In genomic region chr7:96097802-96098201, GRCh38 we compare ENCODE assay signal across 20 cellular contexts.
A peak's percentile ranks its signal among the peaks of the same experiment; 100 is the strongest.
DNase-seq lines count a peak whose midpoint lies in the region; ATAC-seq and TF ChIP-seq lines count a peak whose summit lies in the region.
"Had no signal": no experiment of that assay in that cellular context is flagged by ENCODE, and none has a peak within 500 bp of the region (broad histone marks: within the 10 kb centered on the region; RNA-seq: fewer than 3 reads in every experiment).

No MANE protein-coding gene starts in this region.

- no peaks in the 10 kb centered on the region for H3K23me2 ChIP-seq in H9 (ENCODE audit: insufficient read length, low read depth, low read length, poor library complexity, severe bottlenecking)

- DNase-seq in AG20443 (ENCODE audit: low spot score) (peak; percentile 12), PC-3 (peak; percentile 37), fibroblast of lung (ENCODE audit: low read depth in 2 of 2) (peak; percentile 20 to 83), skeletal muscle cell (ENCODE audit: low read depth) (peak; percentile 19), COLO829 (ENCODE audit: low spot score) (no peak), H9 (no peak)
- DNase-seq in stimulated activated CD4-positive, alpha-beta T cell treated with anti-CD3 and anti-CD28 coated beads, Interleukin-4, amount 100 ng/mL, for 24 hours, result no peak
- DNase-seq: BE2C; Calu3; CD4-positive, alpha-beta T cell; GF-D8; NCI-H1417; NCI-H187; NCI-H2227 treated with DMSO at 0.1 percent for 48 hours; NCI-H510A treated with DMSO at 0.1 percent for 48 hours; NCI-H82; OCI-M1; RPMI8226; SHP77 treated with DMSO at 0.1 percent for 48 hours had no signal

- H3K9me3 ChIP-seq in PC-3 (ENCODE audit: low read length) (no peaks in the 10 kb centered on the region), fibroblast of lung (ENCODE audit: control insufficient read depth, insufficient read depth, low read depth, low read length) (no peaks in the 10 kb centered on the region), H9 (ENCODE audit: control insufficient read depth, low read depth, low read length) (no peaks in the 10 kb centered on the region)
- H3K9me3 ChIP-seq: BE2C had no signal

- no TSS peak for BruUV-seq in PC-3 (replicated peaks; lab: Mats Ljungman, UMichigan)

- no peak overlapping the region for H3K56ac ChIP-seq in H9 (ENCODE audit: insufficient read length, low read depth, low read length)

- no peak overlapping the region for H3K27ac Mint-ChIP-seq in H9
- H3K27ac Mint-ChIP-seq: CD4-positive, alpha-beta T cell had no signal

- H3K27me3 ChIP-seq in PC-3 (ENCODE audit: low read length) (no peaks in the 10 kb centered on the region), fibroblast of lung (ENCODE audit: control insufficient read depth, insufficient read depth, low read length) (no peaks in the 10 kb centered on the region), H9 (ENCODE audit: insufficient read depth, low read length) (no peaks in the 10 kb centered on the region)
- H3K27me3 ChIP-seq: BE2C had no signal

- CTCF ChIA-PET in PC-3 (lab: Charles Lee), result no interaction called here

- no peak overlapping the region for H4K8ac ChIP-seq in H9 (replicated peaks; ENCODE audit: insufficient read length, low read depth, low read length)

- no peak overlapping the region for H3K14ac ChIP-seq in H9 (ENCODE audit: insufficient read depth, low read length)

- H3K27me3 Mint-ChIP-seq in H9 (ENCODE audit: low read depth), result peaks cover 7% of the 10 kb centered on the region; the same call in 1 of the 2 replicates

- H2BK15ac ChIP-seq in H9 (ENCODE audit: low read depth, low read length), result no peak overlapping the region

- peaks cover 2 to 3% of the 10 kb centered on the region in 2 experiments; a peak in 2 of 4 replicates for H3K4me1 Mint-ChIP-seq in H9

- H2BK5ac ChIP-seq in H9 (ENCODE audit: insufficient read length, low read length), result no peak overlapping the region

- TF ChIP-seq CTCF in PC-3 (conservative IDR thresholded peaks at IDR 0.05; ENCODE audit: low read depth, low read length) (no peak), fibroblast of lung (conservative IDR thresholded peaks at IDR 0.05 in 1 of 2, IDR thresholded peaks at IDR 0.05 in 1 of 2; ENCODE audit: low read depth in 1 of 2, low read length in 2 of 2) (no peak), H9 (conservative IDR thresholded peaks at IDR 0.05) (no peak)

- no peaks in the 10 kb centered on the region for H3K9me3 Mint-ChIP-seq in H9

- POLR2A ChIA-PET in PC-3 (lab: Charles Lee; ENCODE audit: unreplicated experiment), result no interaction called here

- no peak overlapping the region for H3K4me3 Mint-ChIP-seq in H9
- H3K4me3 Mint-ChIP-seq: CD4-positive, alpha-beta T cell had no signal

- H3F3A ChIP-seq in PC-3 (ENCODE audit: low read length, unreplicated experiment), result no peaks in the 10 kb centered on the region

- H3K4ac ChIP-seq in H9 (ENCODE audit: low read depth, low read length), result no peak overlapping the region

- H4K20me1 ChIP-seq in PC-3 (ENCODE audit: low read length) (no peaks in the 10 kb centered on the region), fibroblast of lung (ENCODE audit: control insufficient read depth, extremely low read depth, insufficient read depth, low read length) (no peaks in the 10 kb centered on the region), H9 (ENCODE audit: control insufficient read depth, insufficient read depth, insufficient read length) (no peaks in the 10 kb centered on the region)

- no peak overlapping the region for H2BK12ac ChIP-seq in H9 (ENCODE audit: insufficient read length, low read depth, low read length)

- H3K4me2 ChIP-seq in PC-3 (ENCODE audit: low read length) (no peak overlapping the region), fibroblast of lung (ENCODE audit: extremely low read depth, insufficient read depth, low read length) (no peak overlapping the region), H9 (ENCODE audit: insufficient read depth, insufficient read length, low read length) (no peak overlapping the region)
- H3K4me2 ChIP-seq: KMS-11 had no signal

- H2BK20ac ChIP-seq in H9 (ENCODE audit: low read depth, low read length, poor library complexity, severe bottlenecking), result no peak overlapping the region

- H3K9me2 ChIP-seq in PC-3 (replicated peaks; ENCODE audit: low read length), result no peaks in the 10 kb centered on the region

- H3K23ac ChIP-seq in H9 (ENCODE audit: insufficient read length, low read depth, low read length), result no peak overlapping the region

- intact Hi-C loops in PC-3 (cut with micrococcal nuclease), result no loop called here

- no peak overlapping the region for H2BK120ac ChIP-seq in H9 (ENCODE audit: low read depth, low read length, poor library complexity, severe bottlenecking)

- no CpG with 5 or more reads among the region's 2 CpGs for WGBS in H9 (ENCODE audit: extremely low coverage, insufficient read length, low lambda C conversion rate)

- H3K36me3 Mint-ChIP-seq in H9 (ENCODE audit: insufficient read depth in 1 of 3, low read depth in 3 of 3), result no peaks in the 10 kb centered on the region

- H2AFZ ChIP-seq in PC-3 (ENCODE audit: low read length) (no peak overlapping the region), fibroblast of lung (ENCODE audit: low read length) (no peak overlapping the region), H9 (ENCODE audit: low read length) (no peak overlapping the region)

- H4K5ac ChIP-seq in H9 (ENCODE audit: insufficient read length, low read depth, low read length), result no peak overlapping the region

- H3K27ac ChIP-seq in PC-3 (ENCODE audit: low read length) (no peak overlapping the region), fibroblast of lung (ENCODE audit: insufficient read depth, low read length) (no peak overlapping the region), H9 (ENCODE audit: insufficient read length, low read depth, low read length) (no peak overlapping the region)
- H3K27ac ChIP-seq: KMS-11 had no signal

- ATAC-seq in PC-3, result peak; percentile 64

- H3K4me1 ChIP-seq in PC-3 (ENCODE audit: insufficient read depth, low read length), result peaks cover 15% of the 10 kb centered on the region
- peaks cover 2% of the 10 kb centered on the region for H3K4me1 ChIP-seq in fibroblast of lung (ENCODE audit: control insufficient read depth, extremely low read depth, insufficient read depth, low read length)
- H3K4me1 ChIP-seq in H9 (ENCODE audit: insufficient read depth, low read length), result no peaks in the 10 kb centered on the region
- H3K4me1 ChIP-seq: BE2C had no signal

- no peaks in the 10 kb centered on the region for H3K79me1 ChIP-seq in H9 (ENCODE audit: insufficient read depth, low read depth, low read length, poor library complexity, severe bottlenecking)

- H3K9ac ChIP-seq in PC-3 (ENCODE audit: low read length), result no peak overlapping the region
- H3K9ac ChIP-seq in fibroblast of lung (ENCODE audit: insufficient read depth, low read length), result no peak overlapping the region
- no peak overlapping the region for H3K9ac ChIP-seq in H9 (ENCODE audit: extremely low read depth, insufficient read length, low read length)
- H3K9ac ChIP-seq: KMS-11 had no signal

- H3K79me2 ChIP-seq in PC-3 (ENCODE audit: low read length), result no peaks in the 10 kb centered on the region
- no peaks in the 10 kb centered on the region for H3K79me2 ChIP-seq in fibroblast of lung (ENCODE audit: control insufficient read depth, insufficient read depth, low read length)
- H3K79me2 ChIP-seq in H9 (ENCODE audit: insufficient read depth, low read length), result no peaks in the 10 kb centered on the region

- H3K36me3 ChIP-seq in PC-3 (ENCODE audit: low read depth, low read length) (no peaks in the 10 kb centered on the region), fibroblast of lung (ENCODE audit: control insufficient read depth, insufficient read depth, low read length) (no peaks in the 10 kb centered on the region)
- H3K36me3 ChIP-seq: BE2C had no signal

- H4K91ac ChIP-seq in H9 (ENCODE audit: insufficient read length, low read depth, low read length), result no peak overlapping the region

- no peak overlapping the region for H3K18ac ChIP-seq in H9 (ENCODE audit: insufficient read length, low read depth, low read length)

- no peak overlapping the region for H2AK5ac ChIP-seq in H9 (ENCODE audit: insufficient read length, low read length)

- no peak overlapping the region for H3K4me3 ChIP-seq in PC-3 (ENCODE audit: low read length)
- H3K4me3 ChIP-seq in fibroblast of lung (replicated peaks in 1 of 4; ENCODE audit: control extremely low read depth in 1 of 4, insufficient read depth in 1 of 4, low read depth in 3 of 4, low read length in 4 of 4), result no peak overlapping the region
- no peak overlapping the region for H3K4me3 ChIP-seq in skeletal muscle cell (ENCODE audit: low read depth, low read length)

- H3T11ph ChIP-seq in H9 (ENCODE audit: low read length), result no peak overlapping the region

Comparison
In these comparisons a context has a peak if more than half of its experiments do, and no peak if none do; other contexts are left out.
1. DNase-seq: peak in AG20443 (single experiment), PC-3 (single experiment), fibroblast of lung (2 of 2) and skeletal muscle cell (single experiment); none in COLO829 (single experiment), stimulated activated CD4-positive, alpha-beta T cell treated with anti-CD3 and anti-CD28 coated beads, Interleukin-4, amount 100 ng/mL, for 24 hours (single experiment) and H9 (single experiment).